8 cellular contexts compared by ENCODE assay signal in genomic region chr7:18352339-18353255, GRCh38.
A peak's percentile ranks its signal among the peaks of the same experiment; 100 is the strongest.
DNase-seq lines count a peak whose midpoint lies in the region; ATAC-seq and TF ChIP-seq lines count a peak whose summit lies in the region.

No MANE protein-coding gene starts in this region.

- H3K27ac ChIP-seq in body of pancreas: no peak overlapping the region

- no peaks in the 10 kb centered on the region for H3K36me3 ChIP-seq in BJ (ENCODE audit: control insufficient read depth, insufficient read depth, low read length)
- H3K36me3 ChIP-seq in body of pancreas (replicated peaks in 1 of 2; ENCODE audit: insufficient read depth in 1 of 2, low read depth in 2 of 2): no peaks in the 10 kb centered on the region

- 42 to 45% methylated on average over 7 of the region's 7 CpGs for WGBS in body of pancreas, 2 donors

- no peaks in the 10 kb centered on the region for H3K4me1 ChIP-seq in body of pancreas

- TF ChIP-seq POLR2A in body of pancreas (IDR thresholded peaks at IDR 0.05): no peak

- H3K9me3 ChIP-seq in body of pancreas: no peaks in the 10 kb centered on the region

- intact Hi-C loops in body of pancreas (cut with DNase I): loop anchor here (5.0 kb wide), 1 partner anchor 220 kb away; no protein-coding TSS in a partner anchor

- H3K27me3 ChIP-seq in BJ (ENCODE audit: control insufficient read depth, insufficient read depth, low read length) (no peaks in the 10 kb centered on the region), body of pancreas (no peaks in the 10 kb centered on the region)

- ATAC-seq in GM18868 (IDR thresholded peaks at IDR 0.05; ENCODE audit: unreplicated experiment): peak; percentile 79
- peak; percentile 74 for ATAC-seq in HG03280 (IDR thresholded peaks at IDR 0.05; ENCODE audit: unreplicated experiment)
- peak; percentile 68 for ATAC-seq in body of pancreas
- ATAC-seq in stimulated activated naive CD8-positive, alpha-beta T cell treated with anti-CD3 and anti-CD28 coated beads, Interleukin-15, Interleukin-2, amounts not matched to agents 100 U/mL and 50 U/mL, for 24 hours: no peak

- POLR2A ChIA-PET in BJ (lab: Charles Lee): no interaction called here

- peak; percentile 23 for DNase-seq in BJ (ENCODE audit: low read depth)
- DNase-seq in NCI-H446 treated with DMSO at 0.1 percent for 48 hours (lab: John Stamatoyannopoulos, UW): peak; percentile 69
- DNase-seq in body of pancreas: peak; percentile 41 to 59 (median 55)
- DNase-seq in inferior parietal cortex (ENCODE audit: extremely low spot score): peak; percentile 74
- DNase-seq in stimulated activated naive CD8-positive, alpha-beta T cell treated with anti-CD3 and anti-CD28 coated beads, Interleukin-15, Interleukin-2, amounts not matched to agents 100 U/mL and 50 U/mL, for 24 hours: peak; percentile 10
- DNase-seq in activated CD8-positive, alpha-beta memory T cell treated with anti-CD3 and anti-CD28 coated beads, Interleukin-2, amount 50 U/mL, for 48 hours: no peak

- H3K4me3 ChIP-seq in BJ (ENCODE audit: low read depth, low read length): no peak overlapping the region
- no peak overlapping the region for H3K4me3 ChIP-seq in body of pancreas

- TF ChIP-seq CTCF in BJ (IDR thresholded peaks at IDR 0.05; ENCODE audit: insufficient read depth, low read depth, low read length): peak; percentile 58
- peak in 6 of 7 experiments; percentile 52 to 66 (median 64) for TF ChIP-seq CTCF in body of pancreas (IDR thresholded peaks at IDR 0.05)

- CTCF ChIA-PET in BJ (lab: Yijun Ruan, JAX): interaction anchor here (0.5 to 7.9 kb wide), 44 partner anchors 12 to 1362 kb away, joined by 3 to 110 read pairs (median 4); partner anchors contain the start of gene HDAC9
